ENCODE assay signal across 8 cellular contexts in the genomic region with DNA sequence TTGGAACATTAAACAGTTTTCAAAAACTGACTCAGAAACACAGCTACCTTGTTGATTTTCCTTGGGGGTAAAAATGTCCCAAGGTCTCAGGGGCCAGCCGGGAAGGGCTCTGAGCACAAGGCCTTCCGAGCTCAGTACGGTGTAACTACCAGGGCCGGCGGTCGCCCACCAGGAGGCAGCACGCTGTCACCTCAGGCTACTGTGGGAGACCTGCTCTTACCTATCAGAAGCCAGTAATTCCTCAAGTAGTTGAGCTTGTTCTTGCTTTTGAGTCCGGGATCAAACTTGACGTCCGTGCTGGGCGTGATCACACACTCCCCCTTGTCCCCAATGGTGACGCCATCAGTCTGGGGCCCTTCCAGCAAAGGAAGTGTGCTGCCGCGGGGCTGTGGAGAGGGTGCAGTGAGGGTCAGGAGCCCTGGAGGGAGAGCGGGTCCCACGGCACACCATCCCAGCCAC. TPM values are rescaled to one million over a fixed set of nuclear protein-coding genes. Genes with fewer than 3 reads are reported as not detected.
DNase-seq lines count a peak whose midpoint lies in the region; ATAC-seq and TF ChIP-seq lines count a peak whose summit lies in the region.

No MANE protein-coding gene starts in this region.

- no peak overlapping the region for H2AFZ ChIP-seq in neural cell (ENCODE audit: low read depth, low read length)

- H3K4me1 Mint-ChIP-seq in CD4-positive, CD25-positive, alpha-beta regulatory T cell: peaks cover 10 to 51% (median 19%) of the 10 kb centered on the region in 4 donors

- no peaks in the 10 kb centered on the region for H4K20me1 ChIP-seq in neural cell (ENCODE audit: insufficient read depth)

- no peak for TF ChIP-seq EP300 in neural cell (conservative IDR thresholded peaks at IDR 0.05; ENCODE audit: poor library complexity, severe bottlenecking)

- peaks cover 68% of the 10 kb centered on the region for H3K36me3 ChIP-seq in CD4-positive, CD25-positive, alpha-beta regulatory T cell (ENCODE audit: control insufficient read depth, insufficient read depth, low read length)
- H3K36me3 ChIP-seq in neural cell (ENCODE audit: insufficient read depth, low read length): peaks cover 6% of the 10 kb centered on the region

- POLR2A ChIA-PET in RWPE1 (lab: Yijun Ruan, JAX; ENCODE audit: low non-redundant PET): no interaction called here

- H3K36me3 Mint-ChIP-seq in CD4-positive, CD25-positive, alpha-beta regulatory T cell: peaks cover 65% of the 10 kb centered on the region

- no peak for TF ChIP-seq RAD21 in neural cell (conservative IDR thresholded peaks at IDR 0.05)

- DNase-seq in CD4-positive, CD25-positive, alpha-beta regulatory T cell: peak in 2 of 3 donors; percentile 41 to 59
- DNase-seq in Kasumi-1 (lab: John Stamatoyannopoulos, UW): peak; percentile 12 to 23
- DNase-seq in activated CD8-positive, alpha-beta memory T cell treated with anti-CD3 and anti-CD28 coated beads, Interleukin-2, amount 50 U/mL, for 48 hours: peak; percentile 66
- DNase-seq in RWPE1 (ENCODE audit: low spot score): no peak

- H3K9ac ChIP-seq in neural cell (ENCODE audit: low read length): no peak overlapping the region

- CTCF ChIA-PET in RWPE1 (lab: Yijun Ruan, JAX): interaction anchor here (0.6 to 1.4 kb wide), 5 partner anchors 29 to 130 kb away, joined by 3 to 7 read pairs (median 4); no protein-coding TSS in a partner anchor

- peak overlapping the region; percentile 19 for H3K27ac ChIP-seq in CD4-positive, CD25-positive, alpha-beta regulatory T cell (ENCODE audit: insufficient read depth, low read length, poor library complexity, severe bottlenecking)
- H3K27ac ChIP-seq in neural cell (ENCODE audit: low read length) (no peak overlapping the region), RWPE1 (no peak overlapping the region)

- H3K27me3 ChIP-seq in CD4-positive, CD25-positive, alpha-beta regulatory T cell (ENCODE audit: control insufficient read depth, insufficient read depth, low read length): no peaks in the 10 kb centered on the region
- H3K27me3 ChIP-seq in neural cell (ENCODE audit: insufficient read depth, low read depth, low read length): no peaks in the 10 kb centered on the region

- no peak overlapping the region for H3K4me3 Mint-ChIP-seq in CD4-positive, CD25-positive, alpha-beta regulatory T cell

- no peaks in the 10 kb centered on the region for H3K9me2 ChIP-seq in neural cell (ENCODE audit: insufficient read depth, low read length)

- peak overlapping the region; percentile 47 to 93 (median 48) for H3K27ac Mint-ChIP-seq in CD4-positive, CD25-positive, alpha-beta regulatory T cell

- no peaks in the 10 kb centered on the region for H3K79me2 ChIP-seq in neural cell (replicated peaks; ENCODE audit: insufficient read depth, low read length)

- no peaks in the 10 kb centered on the region for H3F3A ChIP-seq in neural cell (ENCODE audit: insufficient read depth, low read length, poor library complexity, severe bottlenecking)

- H3K4me1 ChIP-seq in CD4-positive, CD25-positive, alpha-beta regulatory T cell (ENCODE audit: control insufficient read depth, insufficient read depth, low read length, poor library complexity, severe bottlenecking): peaks cover 15% of the 10 kb centered on the region

- peak; percentile 30 to 32 for ATAC-seq in CD4-positive, CD25-positive, alpha-beta regulatory T cell (ENCODE audit: low read depth in 2 of 2)
- ATAC-seq in esophagus mucosa (peak; percentile 62), GM18858 (IDR thresholded peaks at IDR 0.05; ENCODE audit: unreplicated experiment) (no peak), GM21423 (IDR thresholded peaks at IDR 0.05; ENCODE audit: unreplicated experiment) (no peak)

- H3K9me3 ChIP-seq in CD4-positive, CD25-positive, alpha-beta regulatory T cell (ENCODE audit: control insufficient read depth in 2 of 2, low read length in 2 of 2): peaks cover 2% of the 10 kb centered on the region in 2 experiments
- peaks cover 4% of the 10 kb centered on the region for H3K9me3 ChIP-seq in neural cell (ENCODE audit: low read length)

- H3K4me3 ChIP-seq in CD4-positive, CD25-positive, alpha-beta regulatory T cell (ENCODE audit: low read depth, low read length): no peak overlapping the region
- no peak overlapping the region for H3K4me3 ChIP-seq in neural cell (ENCODE audit: low read length)

- TF ChIP-seq CTCF in neural cell (IDR thresholded peaks at IDR 0.05; ENCODE audit: poor library complexity, severe bottlenecking) (peak; percentile 24), RWPE1 (conservative IDR thresholded peaks at IDR 0.05; ENCODE audit: low read depth) (no peak; the same call in 1 of the 2 replicates)

- H3K27me3 Mint-ChIP-seq in CD4-positive, CD25-positive, alpha-beta regulatory T cell: no peaks in the 10 kb centered on the region

- peaks cover 0 to 7% (median 0%) of the 10 kb centered on the region in 7 donors for H3K9me3 Mint-ChIP-seq in CD4-positive, CD25-positive, alpha-beta regulatory T cell

- no peak overlapping the region for H3K4me2 ChIP-seq in neural cell (ENCODE audit: low read length)

TF ChIP-seq in neural cell, 6 proteins besides CTCF, POLR2A, EP300 and RAD21:
- TF ChIP-seq MXI1 (conservative IDR thresholded peaks at IDR 0.05; ENCODE audit: poor library complexity, severe bottlenecking) (no peak), SMC3 (conservative IDR thresholded peaks at IDR 0.05; ENCODE audit: poor library complexity) (peak; percentile 41)

RNA-seq across cellular contexts. Expression of gene ICAM2, which starts 43.4 kb away (rescaled TPM):
- 106 TPM for total RNA-seq in CD4-positive, CD25-positive, alpha-beta regulatory T cell
- polyA plus RNA-seq in CD4-positive, CD25-positive, alpha-beta regulatory T cell: 100 to 1,000 TPM; 465 to 625 (median 548) TPM
- total RNA-seq in esophagus mucosa: 3.5 TPM
- not detected in 2 replicates for polyA plus RNA-seq in neural cell
- polyA minus RNA-seq in neural cell: not detected in 2 replicates

Comparison
In these comparisons a context has a peak if more than half of its experiments do, and no peak if none do; other contexts are left out.
1. ATAC-seq: peak in CD4-positive, CD25-positive, alpha-beta regulatory T cell (2 of 2) and esophagus mucosa (single experiment); none in GM18858 (single experiment) and GM21423 (single experiment).
2. RNA of gene ICAM2, which starts 43.4 kb away (total RNA-seq): 106 TPM in CD4-positive, CD25-positive, alpha-beta regulatory T cell (single experiment); 3.5 TPM in esophagus mucosa (single experiment); every median in the first group is over 10 times any median in the second.